ENCODE assay signal across 8 cellular contexts in genomic region chr2:45935791-45936622, GRCh38.
DNase-seq lines count a peak whose midpoint lies in the region; ATAC-seq and TF ChIP-seq lines count a peak whose summit lies in the region.

No MANE protein-coding gene starts in this region.

- H3K79me2 ChIP-seq in SK-N-SH (ENCODE audit: insufficient read depth), result no peaks in the 10 kb centered on the region

- POLR2A ChIA-PET in SK-N-SH (lab: Yijun Ruan, JAX), result interaction anchor here (1.0 to 1.1 kb wide), 2 partner anchors 112 to 287 kb away, joined by 3 to 4 read pairs; no protein-coding TSS in a partner anchor

- TF ChIP-seq EP300 in SK-N-SH (IDR thresholded peaks at IDR 0.05; ENCODE audit: borderline replicate concordance in 1 of 2, low read depth in 1 of 2, low read length in 1 of 2), result peak; percentile 8 to 74; a peak in 1 of 4 replicates

- no peaks in the 10 kb centered on the region for H3K9me2 ChIP-seq in SK-N-SH

- TF ChIP-seq RAD21 in SK-N-SH (IDR thresholded peaks at IDR 0.05; ENCODE audit: low read length), result peak; percentile 99

- CTCF ChIA-PET in SK-N-SH (lab: Yijun Ruan, JAX), result interaction anchor here (0.6 to 5.2 kb wide), 60 partner anchors 8 to 351 kb away, joined by 3 to 64 read pairs (median 4); partner anchors contain the start of gene PRKCE

- peak overlapping the region; percentile 12; the same call in 1 of the 2 replicates for H3K4me2 ChIP-seq in SK-N-SH

- H2AFZ ChIP-seq in SK-N-SH (ENCODE audit: low read depth), result no peak overlapping the region

- 32% methylated on average over 12 of the region's 13 CpGs for WGBS in SK-N-SH (ENCODE audit: low lambda C conversion rate)

- in situ Hi-C loops in astrocyte of the cerebellum (cut with HindIII; ENCODE audit: low sequenced_read_pairs), result loop anchor here (5.0 kb wide), 1 partner anchor 289 kb away; no protein-coding TSS in a partner anchor

- ATAC-seq in GM21723 (IDR thresholded peaks at IDR 0.05; ENCODE audit: unreplicated experiment) (peak; percentile 83), HG03108 (IDR thresholded peaks at IDR 0.05; ENCODE audit: unreplicated experiment) (no peak)

- H3K4me3 ChIP-seq in SK-N-SH (ENCODE audit: low read depth in 2 of 2, low read length in 1 of 2), result no peak overlapping the region
- H3K4me3 ChIP-seq in astrocyte of the cerebellum (ENCODE audit: low read depth, low read length), result no peak overlapping the region
- no peak overlapping the region for H3K4me3 ChIP-seq in retinal pigment epithelial cell (ENCODE audit: low read length)

- no peaks in the 10 kb centered on the region for H3F3A ChIP-seq in SK-N-SH (replicated peaks; ENCODE audit: insufficient read depth)

- H3K36me3 ChIP-seq in SK-N-SH (replicated peaks in 1 of 2; ENCODE audit: control insufficient read depth in 1 of 2, insufficient read depth in 2 of 2, low read length in 1 of 2), result no peaks in the 10 kb centered on the region

- H3K9me3 ChIP-seq in SK-N-SH, result no peaks in the 10 kb centered on the region

- H4K20me1 ChIP-seq in SK-N-SH (ENCODE audit: insufficient read depth), result no peaks in the 10 kb centered on the region

- no peak overlapping the region for H3K9ac ChIP-seq in SK-N-SH

- TF ChIP-seq CTCF in C4-2B (conservative IDR thresholded peaks at IDR 0.05) (peak; percentile 71), SK-N-SH (IDR thresholded peaks at IDR 0.05) (peak; percentile 93), astrocyte of the cerebellum (IDR thresholded peaks at IDR 0.05; ENCODE audit: low read depth, low read length, missing control alignments) (peak; percentile 78), retinal pigment epithelial cell (conservative IDR thresholded peaks at IDR 0.05; ENCODE audit: low read depth, low read length) (peak; percentile 79)

- H3K4me1 ChIP-seq in SK-N-SH (ENCODE audit: control insufficient read depth in 1 of 2, insufficient read depth in 2 of 2, low read depth in 1 of 2, low read length in 1 of 2), result peaks cover 7 to 17% of the 10 kb centered on the region in 2 experiments; a peak in 2 of 4 replicates

- DNase-seq in NCI-H1105 treated with DMSO at 0.1 percent for 48 hours (lab: John Stamatoyannopoulos, UW) (peak; percentile 74), SK-N-SH (peak; percentile 88), astrocyte of the cerebellum (ENCODE audit: low read depth) (peak; percentile 89), hepatic stellate cell (ENCODE audit: low spot score) (peak; percentile 88), retinal pigment epithelial cell (ENCODE audit: low read depth) (peak; percentile 83)

- H3K27ac ChIP-seq in C4-2B (peak overlapping the region; percentile 41), SK-N-SH (ENCODE audit: low read depth in 2 of 2, low read length in 1 of 2) (peak overlapping the region in 1 of 2 experiments; percentile 57; a peak in 2 of 4 replicates)

- no peaks in the 10 kb centered on the region for H3K27me3 ChIP-seq in SK-N-SH (ENCODE audit: insufficient read depth)

TF ChIP-seq in SK-N-SH, 30 proteins besides CTCF, POLR2A, EP300 and RAD21 (continues in another document):
- TF ChIP-seq GABPA (IDR thresholded peaks at IDR 0.05; ENCODE audit: low read depth) (no peak), TCF12 (IDR thresholded peaks at IDR 0.05) (peak; percentile 92), REST (IDR thresholded peaks at IDR 0.05; ENCODE audit: low read depth, low read length) (0 out of 2 replicates have a peak, but pooled peaks have one; percentile 32), MAX (IDR thresholded peaks at IDR 0.05; ENCODE audit: low read depth) (peak; percentile 98), SIN3A (IDR thresholded peaks at IDR 0.05; ENCODE audit: borderline replicate concordance, low read depth, low read length) (peak; percentile 75; the same call in 1 of the 2 replicates), ZBTB33 (IDR thresholded peaks at IDR 0.05; ENCODE audit: borderline replicate concordance, low read depth) (peak; percentile 63; the same call in 1 of the 2 replicates), GATA2 (CRISPR knock-in tag; IDR thresholded peaks at IDR 0.05) (no peak), TAF1 (IDR thresholded peaks at IDR 0.05; ENCODE audit: borderline replicate concordance, low read depth, low read length) (no peak), TEAD4 (IDR thresholded peaks at IDR 0.05; ENCODE audit: borderline replicate concordance, insufficient read depth) (peak; percentile 61; the same call in 1 of the 2 replicates), NRF1 (IDR thresholded peaks at IDR 0.05; ENCODE audit: low read depth, low read length) (peak; percentile 21; the same call in 1 of the 2 replicates), JUND (IDR thresholded peaks at IDR 0.05) (peak; percentile 88), RCOR1 (IDR thresholded peaks at IDR 0.05; ENCODE audit: low read length) (peak; percentile 35; the same call in 1 of the 2 replicates), FOSL2 (IDR thresholded peaks at IDR 0.05; ENCODE audit: borderline replicate concordance, low read depth) (peak; percentile 94), RFX5 (IDR thresholded peaks at IDR 0.05; ENCODE audit: low read length) (no peak), NFIC (IDR thresholded peaks at IDR 0.05; ENCODE audit: borderline replicate concordance) (peak; percentile 99), MEF2A (IDR thresholded peaks at IDR 0.05; ENCODE audit: borderline replicate concordance, low read depth) (no peak), POLR2AphosphoS5 (IDR thresholded peaks at IDR 0.05; ENCODE audit: low read depth, low read length) (peak; percentile 42; the same call in 1 of the 2 replicates), RXRA (IDR thresholded peaks at IDR 0.05; ENCODE audit: borderline replicate concordance, low read depth) (0 out of 2 replicates have a peak, but pooled peaks have one; percentile 86), FOXJ3 (CRISPR knock-in tag; IDR thresholded peaks at IDR 0.05) (no peak), IRF3 (IDR thresholded peaks at IDR 0.05; ENCODE audit: low read depth, low read length) (no peak; the same call in 1 of the 2 replicates), EZH2phosphoT487 (IDR thresholded peaks at IDR 0.05; ENCODE audit: borderline replicate concordance, low read depth) (no peak)
